1 cellular context compared by ENCODE assay signal in genomic region chr4:184843984-184844554, GRCh38.
A peak's percentile ranks its signal among the peaks of the same experiment; 100 is the strongest.
TF ChIP-seq lines count a peak whose summit lies in the region.

No MANE protein-coding gene starts in this region.

TF ChIP-seq in K562, 482 proteins besides CTCF, POLR2A, EP300 and RAD21 (continued from another document and continues in another):
- no peak for TF ChIP-seq ZNF584 (CRISPR knock-in tag; IDR thresholded peaks at IDR 0.05; ENCODE audit: low read depth)
- TF ChIP-seq TAF7 (tag; IDR thresholded peaks at IDR 0.05), result 0 out of 2 replicates have a peak, but pooled peaks have one; percentile 34
- TF ChIP-seq IFI16 (CRISPR knock-in tag; IDR thresholded peaks at IDR 0.05), result no peak
- TF ChIP-seq, protein P1, sequence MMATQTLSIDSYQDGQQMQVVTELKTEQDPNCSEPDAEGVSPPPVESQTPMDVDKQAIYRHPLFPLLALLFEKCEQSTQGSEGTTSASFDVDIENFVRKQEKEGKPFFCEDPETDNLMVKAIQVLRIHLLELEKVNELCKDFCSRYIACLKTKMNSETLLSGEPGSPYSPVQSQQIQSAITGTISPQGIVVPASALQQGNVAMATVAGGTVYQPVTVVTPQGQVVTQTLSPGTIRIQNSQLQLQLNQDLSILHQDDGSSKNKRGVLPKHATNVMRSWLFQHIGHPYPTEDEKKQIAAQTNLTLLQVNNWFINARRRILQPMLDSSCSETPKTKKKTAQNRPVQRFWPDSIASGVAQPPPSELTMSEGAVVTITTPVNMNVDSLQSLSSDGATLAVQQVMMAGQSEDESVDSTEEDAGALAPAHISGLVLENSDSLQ (IDR thresholded peaks at IDR 0.05), result peak; percentile 96
- no peak for TF ChIP-seq PURB (CRISPR knock-in tag; IDR thresholded peaks at IDR 0.05; ENCODE audit: low read depth)
- TF ChIP-seq, protein P2, sequence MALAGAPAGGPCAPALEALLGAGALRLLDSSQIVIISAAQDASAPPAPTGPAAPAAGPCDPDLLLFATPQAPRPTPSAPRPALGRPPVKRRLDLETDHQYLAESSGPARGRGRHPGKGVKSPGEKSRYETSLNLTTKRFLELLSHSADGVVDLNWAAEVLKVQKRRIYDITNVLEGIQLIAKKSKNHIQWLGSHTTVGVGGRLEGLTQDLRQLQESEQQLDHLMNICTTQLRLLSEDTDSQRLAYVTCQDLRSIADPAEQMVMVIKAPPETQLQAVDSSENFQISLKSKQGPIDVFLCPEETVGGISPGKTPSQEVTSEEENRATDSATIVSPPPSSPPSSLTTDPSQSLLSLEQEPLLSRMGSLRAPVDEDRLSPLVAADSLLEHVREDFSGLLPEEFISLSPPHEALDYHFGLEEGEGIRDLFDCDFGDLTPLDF (CRISPR knock-in tag; IDR thresholded peaks at IDR 0.05), result no peak
- TF ChIP-seq ZNF175 (CRISPR knock-in tag; IDR thresholded peaks at IDR 0.05; ENCODE audit: low read depth), result peak; percentile 76
- TF ChIP-seq ATF1 (CRISPR knock-in tag; IDR thresholded peaks at IDR 0.05), result no peak
- peak; percentile 89 for TF ChIP-seq ATF1 (tag; IDR thresholded peaks at IDR 0.05)
- no peak for TF ChIP-seq MBD1 (CRISPR knock-in tag; IDR thresholded peaks at IDR 0.05)
- TF ChIP-seq BCOR (IDR thresholded peaks at IDR 0.05), result no peak; the same call in 1 of the 2 replicates
- TF ChIP-seq SIN3A (IDR thresholded peaks at IDR 0.05; ENCODE audit: borderline replicate concordance in 2 of 2, control insufficient read depth in 1 of 2, low read depth in 2 of 2, low read length in 2 of 2), result no peak
- TF ChIP-seq, protein P3, sequence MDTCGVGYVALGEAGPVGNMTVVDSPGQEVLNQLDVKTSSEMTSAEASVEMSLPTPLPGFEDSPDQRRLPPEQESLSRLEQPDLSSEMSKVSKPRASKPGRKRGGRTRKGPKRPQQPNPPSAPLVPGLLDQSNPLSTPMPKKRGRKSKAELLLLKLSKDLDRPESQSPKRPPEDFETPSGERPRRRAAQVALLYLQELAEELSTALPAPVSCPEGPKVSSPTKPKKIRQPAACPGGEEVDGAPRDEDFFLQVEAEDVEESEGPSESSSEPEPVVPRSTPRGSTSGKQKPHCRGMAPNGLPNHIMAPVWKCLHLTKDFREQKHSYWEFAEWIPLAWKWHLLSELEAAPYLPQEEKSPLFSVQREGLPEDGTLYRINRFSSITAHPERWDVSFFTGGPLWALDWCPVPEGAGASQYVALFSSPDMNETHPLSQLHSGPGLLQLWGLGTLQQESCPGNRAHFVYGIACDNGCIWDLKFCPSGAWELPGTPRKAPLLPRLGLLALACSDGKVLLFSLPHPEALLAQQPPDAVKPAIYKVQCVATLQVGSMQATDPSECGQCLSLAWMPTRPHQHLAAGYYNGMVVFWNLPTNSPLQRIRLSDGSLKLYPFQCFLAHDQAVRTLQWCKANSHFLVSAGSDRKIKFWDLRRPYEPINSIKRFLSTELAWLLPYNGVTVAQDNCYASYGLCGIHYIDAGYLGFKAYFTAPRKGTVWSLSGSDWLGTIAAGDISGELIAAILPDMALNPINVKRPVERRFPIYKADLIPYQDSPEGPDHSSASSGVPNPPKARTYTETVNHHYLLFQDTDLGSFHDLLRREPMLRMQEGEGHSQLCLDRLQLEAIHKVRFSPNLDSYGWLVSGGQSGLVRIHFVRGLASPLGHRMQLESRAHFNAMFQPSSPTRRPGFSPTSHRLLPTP (IDR thresholded peaks at IDR 0.05; ENCODE audit: borderline replicate concordance, extremely low read depth, insufficient read length), result no peak
- TF ChIP-seq THAP7 (CRISPR knock-in tag; IDR thresholded peaks at IDR 0.05), result 0 out of 2 replicates have a peak, but pooled peaks have one; percentile 34
- TF ChIP-seq ZNF785 (CRISPR knock-in tag; IDR thresholded peaks at IDR 0.05), result no peak
- TF ChIP-seq ZNF23 (CRISPR knock-in tag; IDR thresholded peaks at IDR 0.05), result no peak
- no peak for TF ChIP-seq GABPB2 (CRISPR knock-in tag; conservative IDR thresholded peaks at IDR 0.05)
- TF ChIP-seq CLOCK (CRISPR knock-in tag; IDR thresholded peaks at IDR 0.05; ENCODE audit: borderline replicate concordance), result no peak
- no peak for TF ChIP-seq ZNF277 (CRISPR knock-in tag; IDR thresholded peaks at IDR 0.05; ENCODE audit: borderline replicate concordance)
- no peak for TF ChIP-seq ID3 (CRISPR knock-in tag; IDR thresholded peaks at IDR 0.05)
- TF ChIP-seq ID3 (tag; IDR thresholded peaks at IDR 0.05), result peak; percentile 80
- TF ChIP-seq CAMTA2 (CRISPR knock-in tag; conservative IDR thresholded peaks at IDR 0.05), result no peak
- no peak for TF ChIP-seq ERF (CRISPR knock-in tag; IDR thresholded peaks at IDR 0.05)
- no peak for TF ChIP-seq CBFB (CRISPR knock-in tag; IDR thresholded peaks at IDR 0.05)
- TF ChIP-seq, protein P4, sequence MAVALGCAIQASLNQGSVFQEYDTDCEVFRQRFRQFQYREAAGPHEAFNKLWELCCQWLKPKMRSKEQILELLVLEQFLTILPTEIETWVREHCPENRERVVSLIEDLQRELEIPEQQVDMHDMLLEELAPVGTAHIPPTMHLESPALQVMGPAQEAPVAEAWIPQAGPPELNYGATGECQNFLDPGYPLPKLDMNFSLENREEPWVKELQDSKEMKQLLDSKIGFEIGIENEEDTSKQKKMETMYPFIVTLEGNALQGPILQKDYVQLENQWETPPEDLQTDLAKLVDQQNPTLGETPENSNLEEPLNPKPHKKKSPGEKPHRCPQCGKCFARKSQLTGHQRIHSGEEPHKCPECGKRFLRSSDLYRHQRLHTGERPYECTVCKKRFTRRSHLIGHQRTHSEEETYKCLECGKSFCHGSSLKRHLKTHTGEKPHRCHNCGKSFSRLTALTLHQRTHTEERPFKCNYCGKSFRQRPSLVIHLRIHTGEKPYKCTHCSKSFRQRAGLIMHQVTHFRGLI (CRISPR knock-in tag; IDR thresholded peaks at IDR 0.05), result no peak
- peak; percentile 91 for TF ChIP-seq DPF2 (IDR thresholded peaks at IDR 0.05)
- TF ChIP-seq EWSR1 (IDR thresholded peaks at IDR 0.05; ENCODE audit: borderline replicate concordance, low read depth, partially characterized antibody), result no peak
- TF ChIP-seq KDM2B (CRISPR knock-in tag; IDR thresholded peaks at IDR 0.05), result no peak
- TF ChIP-seq ZKSCAN3 (CRISPR knock-in tag; IDR thresholded peaks at IDR 0.05), result no peak
- TF ChIP-seq, protein P5, sequence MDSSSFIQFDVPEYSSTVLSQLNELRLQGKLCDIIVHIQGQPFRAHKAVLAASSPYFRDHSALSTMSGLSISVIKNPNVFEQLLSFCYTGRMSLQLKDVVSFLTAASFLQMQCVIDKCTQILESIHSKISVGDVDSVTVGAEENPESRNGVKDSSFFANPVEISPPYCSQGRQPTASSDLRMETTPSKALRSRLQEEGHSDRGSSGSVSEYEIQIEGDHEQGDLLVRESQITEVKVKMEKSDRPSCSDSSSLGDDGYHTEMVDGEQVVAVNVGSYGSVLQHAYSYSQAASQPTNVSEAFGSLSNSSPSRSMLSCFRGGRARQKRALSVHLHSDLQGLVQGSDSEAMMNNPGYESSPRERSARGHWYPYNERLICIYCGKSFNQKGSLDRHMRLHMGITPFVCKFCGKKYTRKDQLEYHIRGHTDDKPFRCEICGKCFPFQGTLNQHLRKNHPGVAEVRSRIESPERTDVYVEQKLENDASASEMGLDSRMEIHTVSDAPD (CRISPR knock-in tag; IDR thresholded peaks at IDR 0.05), result no peak
- no peak for TF ChIP-seq MXI1 (IDR thresholded peaks at IDR 0.05; ENCODE audit: low read depth, low read length)
- TF ChIP-seq, protein P6, sequence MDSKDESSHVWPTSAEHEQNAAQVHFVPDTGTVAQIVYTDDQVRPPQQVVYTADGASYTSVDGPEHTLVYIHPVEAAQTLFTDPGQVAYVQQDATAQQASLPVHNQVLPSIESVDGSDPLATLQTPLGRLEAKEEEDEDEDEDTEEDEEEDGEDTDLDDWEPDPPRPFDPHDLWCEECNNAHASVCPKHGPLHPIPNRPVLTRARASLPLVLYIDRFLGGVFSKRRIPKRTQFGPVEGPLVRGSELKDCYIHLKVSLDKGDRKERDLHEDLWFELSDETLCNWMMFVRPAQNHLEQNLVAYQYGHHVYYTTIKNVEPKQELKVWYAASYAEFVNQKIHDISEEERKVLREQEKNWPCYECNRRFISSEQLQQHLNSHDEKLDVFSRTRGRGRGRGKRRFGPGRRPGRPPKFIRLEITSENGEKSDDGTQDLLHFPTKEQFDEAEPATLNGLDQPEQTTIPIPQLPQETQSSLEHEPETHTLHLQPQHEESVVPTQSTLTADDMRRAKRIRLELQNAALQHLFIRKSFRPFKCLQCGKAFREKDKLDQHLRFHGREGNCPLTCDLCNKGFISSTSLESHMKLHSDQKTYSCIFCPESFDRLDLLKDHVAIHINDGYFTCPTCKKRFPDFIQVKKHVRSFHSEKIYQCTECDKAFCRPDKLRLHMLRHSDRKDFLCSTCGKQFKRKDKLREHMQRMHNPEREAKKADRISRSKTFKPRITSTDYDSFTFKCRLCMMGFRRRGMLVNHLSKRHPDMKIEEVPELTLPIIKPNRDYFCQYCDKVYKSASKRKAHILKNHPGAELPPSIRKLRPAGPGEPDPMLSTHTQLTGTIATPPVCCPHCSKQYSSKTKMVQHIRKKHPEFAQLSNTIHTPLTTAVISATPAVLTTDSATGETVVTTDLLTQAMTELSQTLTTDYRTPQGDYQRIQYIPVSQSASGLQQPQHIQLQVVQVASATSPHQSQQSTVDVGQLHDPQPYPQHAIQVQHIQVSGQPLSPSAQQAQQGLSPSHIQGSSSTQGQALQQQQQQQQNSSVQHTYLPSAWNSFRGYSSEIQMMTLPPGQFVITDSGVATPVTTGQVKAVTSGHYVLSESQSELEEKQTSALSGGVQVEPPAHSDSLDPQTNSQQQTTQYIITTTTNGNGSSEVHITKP (IDR thresholded peaks at IDR 0.05; ENCODE audit: partially characterized antibody), result peak; percentile 80
- TF ChIP-seq TCF7 (IDR thresholded peaks at IDR 0.05; ENCODE audit: borderline replicate concordance), result no peak; the same call in 1 of the 2 replicates
- no peak for TF ChIP-seq MCM5 (IDR thresholded peaks at IDR 0.05; ENCODE audit: low read depth)
- no peak for TF ChIP-seq ZNF830 (CRISPR knock-in tag; IDR thresholded peaks at IDR 0.05)
- peak; percentile 78; the same call in 1 of the 2 replicates for TF ChIP-seq ZNF589 (CRISPR knock-in tag; IDR thresholded peaks at IDR 0.05; ENCODE audit: low read depth)
- no peak for TF ChIP-seq SRSF1 (IDR thresholded peaks at IDR 0.05; ENCODE audit: low read depth, low read length)
- no peak for TF ChIP-seq SIX5 (IDR thresholded peaks at IDR 0.05; ENCODE audit: borderline replicate concordance in 1 of 2, insufficient read depth in 1 of 2, low read depth in 1 of 2, low read length in 2 of 2)
- TF ChIP-seq, protein P7, sequence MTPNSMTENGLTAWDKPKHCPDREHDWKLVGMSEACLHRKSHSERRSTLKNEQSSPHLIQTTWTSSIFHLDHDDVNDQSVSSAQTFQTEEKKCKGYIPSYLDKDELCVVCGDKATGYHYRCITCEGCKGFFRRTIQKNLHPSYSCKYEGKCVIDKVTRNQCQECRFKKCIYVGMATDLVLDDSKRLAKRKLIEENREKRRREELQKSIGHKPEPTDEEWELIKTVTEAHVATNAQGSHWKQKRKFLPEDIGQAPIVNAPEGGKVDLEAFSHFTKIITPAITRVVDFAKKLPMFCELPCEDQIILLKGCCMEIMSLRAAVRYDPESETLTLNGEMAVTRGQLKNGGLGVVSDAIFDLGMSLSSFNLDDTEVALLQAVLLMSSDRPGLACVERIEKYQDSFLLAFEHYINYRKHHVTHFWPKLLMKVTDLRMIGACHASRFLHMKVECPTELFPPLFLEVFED (CRISPR knock-in tag; conservative IDR thresholded peaks at IDR 0.05), result no peak
- no peak for TF ChIP-seq ZNF57 (CRISPR knock-in tag; IDR thresholded peaks at IDR 0.05)
- TF ChIP-seq ZNF707 (CRISPR knock-in tag; conservative IDR thresholded peaks at IDR 0.05), result no peak
